Comparison of ENCODE assay signal across 8 cellular contexts in the genomic region with DNA sequence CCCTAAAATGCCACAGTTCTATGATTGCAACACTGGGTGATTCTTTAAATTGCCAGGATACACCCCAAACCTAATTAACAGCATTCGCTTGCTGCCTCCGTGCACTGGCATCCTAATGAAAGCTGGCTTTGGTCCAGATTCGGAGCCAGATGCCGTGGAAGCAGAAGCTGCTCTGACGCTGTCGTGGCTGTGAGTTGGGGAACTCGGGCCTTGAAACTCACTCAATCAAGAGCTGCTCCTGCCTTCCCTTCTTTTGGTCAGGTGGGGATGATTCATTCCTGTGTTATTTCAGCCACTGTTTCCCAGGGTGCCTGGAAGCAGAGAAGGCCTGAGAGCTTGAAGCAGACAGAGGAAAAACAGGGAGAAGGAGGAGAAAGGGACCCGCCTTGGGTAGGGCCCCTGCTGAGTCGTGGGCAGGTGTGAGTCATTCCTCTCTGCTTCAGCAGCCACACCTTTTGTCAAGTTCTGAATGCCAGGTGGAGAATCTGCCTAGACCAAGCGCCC. TPM values are rescaled to one million over a fixed set of nuclear protein-coding genes. Genes with fewer than 3 reads are reported as not detected.
DNase-seq lines count a peak whose midpoint lies in the region; ATAC-seq and TF ChIP-seq lines count a peak whose summit lies in the region.

No MANE protein-coding gene starts in this region.

- no peaks in the 10 kb centered on the region for H3K9me3 ChIP-seq in cardiac muscle cell (ENCODE audit: low read depth)
- H3K9me3 ChIP-seq in left ventricle myocardium inferior (replicated peaks): no peaks in the 10 kb centered on the region
- no peaks in the 10 kb centered on the region for H3K9me3 ChIP-seq in mucosa of stomach (ENCODE audit: control insufficient read depth, low read length)

- TF ChIP-seq CTCF in cardiac muscle cell (IDR thresholded peaks at IDR 0.05; ENCODE audit: low read depth, low read length) (no peak), left ventricle myocardium inferior (IDR thresholded peaks at IDR 0.05; ENCODE audit: borderline replicate concordance) (no peak)

- H3K27me3 ChIP-seq in cardiac muscle cell: no peaks in the 10 kb centered on the region
- H3K27me3 ChIP-seq in left ventricle myocardium inferior (ENCODE audit: low read depth): peaks cover 12% of the 10 kb centered on the region
- H3K27me3 ChIP-seq in mucosa of stomach (ENCODE audit: control insufficient read depth, insufficient read depth, low read length): no peaks in the 10 kb centered on the region

- intact Hi-C loops in left ventricle myocardium inferior (cut with micrococcal nuclease): no loop called here

- H3K4me1 ChIP-seq in cardiac muscle cell (ENCODE audit: low read depth): peaks cover 5% of the 10 kb centered on the region
- peaks cover 6% of the 10 kb centered on the region for H3K4me1 ChIP-seq in left ventricle myocardium inferior
- H3K4me1 ChIP-seq in mucosa of stomach (ENCODE audit: control insufficient read depth, insufficient read depth, low read length): peaks cover 5% of the 10 kb centered on the region

- no peak overlapping the region for H3K4me3 ChIP-seq in cardiac muscle cell
- H3K4me3 ChIP-seq in left ventricle myocardium inferior: no peak overlapping the region
- H3K4me3 ChIP-seq in mucosa of stomach (ENCODE audit: low read length): no peak overlapping the region

- no peaks in the 10 kb centered on the region for H3K36me3 ChIP-seq in cardiac muscle cell
- no peaks in the 10 kb centered on the region for H3K36me3 ChIP-seq in left ventricle myocardium inferior
- no peaks in the 10 kb centered on the region for H3K36me3 ChIP-seq in mucosa of stomach (ENCODE audit: control insufficient read depth, insufficient read depth, low read length)

- DNase-seq in cardiac muscle cell (ENCODE audit: low read depth in 1 of 2, low spot score in 1 of 2) (peak; percentile 36 to 60), left ventricle myocardium inferior (no peak), NCI-H526 (lab: John Stamatoyannopoulos, UW) (peak; percentile 18 to 38), dedifferentiated amniotic fluid mesenchymal stem cell (ENCODE audit: extremely low spot score) (peak; percentile 39)

- H3K9ac ChIP-seq in mucosa of stomach (ENCODE audit: low read length): peak overlapping the region; percentile 10

- H3K27ac ChIP-seq in cardiac muscle cell (peak overlapping the region; percentile 78), left ventricle myocardium inferior (replicated peaks) (no peak overlapping the region)

- ATAC-seq in GM19463 (IDR thresholded peaks at IDR 0.05; ENCODE audit: unreplicated experiment) (no peak), HG02759 (IDR thresholded peaks at IDR 0.05; ENCODE audit: unreplicated experiment) (no peak), GM18511 (IDR thresholded peaks at IDR 0.05; ENCODE audit: unreplicated experiment) (no peak)

RNA-seq across cellular contexts. Expression of a gene that starts 36.2 kb away (rescaled TPM):
- 185 and 362 TPM in 2 replicates for total RNA-seq in cardiac muscle cell
- polyA plus RNA-seq in cardiac muscle cell: 154 and 237 TPM in 2 replicates
- total RNA-seq in left ventricle myocardium inferior: 322 TPM
